ENCODE assay signal across 8 cellular contexts in genomic region chr19:10864538-10864899, GRCh38. TPM values are rescaled to one million over a fixed set of nuclear protein-coding genes. Genes with fewer than 3 reads are reported as not detected.
DNase-seq lines count a peak whose midpoint lies in the region; ATAC-seq, FAIRE-seq and TF ChIP-seq lines count a peak whose summit lies in the region.

No MANE protein-coding gene starts in this region.

- H3K27me3 ChIP-seq in bronchial epithelial cell (ENCODE audit: control insufficient read depth, insufficient read depth, low read length), result no peaks in the 10 kb centered on the region

- H3K4me1 Mint-ChIP-seq in WTC11, result peaks cover 8% of the 10 kb centered on the region

- FAIRE-seq in bronchial epithelial cell (lab: Jason Lieb, UNC), result no peak

- DNase-seq in AG09319 (ENCODE audit: extremely low read depth, low read depth), result peak; percentile 42
- DNase-seq in GOT3 (lab: John Stamatoyannopoulos, UW), result peak; percentile 52
- peak; percentile 71 for DNase-seq in NCI-H2196 treated with DMSO at 0.1 percent for 48 hours (lab: John Stamatoyannopoulos, UW; ENCODE audit: unreplicated experiment)
- peak; percentile 91 for DNase-seq in WTC11 (ENCODE audit: low spot score)
- DNase-seq in bronchial epithelial cell (ENCODE audit: low read depth), result peak; percentile 57
- peak; percentile 63 for DNase-seq in kidney glomerular epithelial cell (lab: John Stamatoyannopoulos, UW)
- DNase-seq in stimulated activated CD4-positive, alpha-beta T cell treated with anti-CD3 and anti-CD28 coated beads, Interleukin-1b, Interleukin-23, amount 100 ng/mL, for 24 hours (ENCODE audit: low read depth in 4 of 4, low spot score in 1 of 4), result peak; percentile 62 to 78 (median 75)

- no peak overlapping the region for H3K4me3 Mint-ChIP-seq in WTC11

- POLR2A ChIA-PET in WTC11 (lab: Charles Lee), result interaction anchor here (0.7 kb wide), 1 partner anchor 148 kb away, joined by 3 read pairs; no protein-coding TSS in a partner anchor

- TF ChIP-seq CTCF in AG09319 (IDR thresholded peaks at IDR 0.05; ENCODE audit: low read depth, low read length), result peak; percentile 95
- TF ChIP-seq CTCF in WTC11 (IDR thresholded peaks at IDR 0.05), result peak; percentile 83
- TF ChIP-seq CTCF in bronchial epithelial cell (IDR thresholded peaks at IDR 0.05; ENCODE audit: insufficient read depth, low read length, severe bottlenecking), result peak; percentile 94

- H3K27ac Mint-ChIP-seq in WTC11, result no peak overlapping the region

- no peak overlapping the region for H3K4me3 ChIP-seq in bronchial epithelial cell (ENCODE audit: low read depth, low read length)

- no peaks in the 10 kb centered on the region for H3K36me3 ChIP-seq in bronchial epithelial cell (ENCODE audit: control insufficient read depth, insufficient read depth, low read length)

- H3K36me3 Mint-ChIP-seq in WTC11, result no peaks in the 10 kb centered on the region

- H3K27me3 Mint-ChIP-seq in WTC11 (ENCODE audit: low read depth), result no peaks in the 10 kb centered on the region; the same call in 1 of the 2 replicates

- CTCF ChIA-PET in WTC11 (lab: Charles Lee), result interaction anchor here (0.5 to 4.2 kb wide), 67 partner anchors 8 to 802 kb away, joined by 3 to 75 read pairs (median 4); partner anchors contain the start of genes C19orf38, DNM2, PRKCSH and QTRT1

- ATAC-seq in WTC11, result peak; percentile 91
- ATAC-seq in HG03342 (IDR thresholded peaks at IDR 0.05; ENCODE audit: unreplicated experiment), result no peak

- H3K9me3 Mint-ChIP-seq in WTC11, result no peaks in the 10 kb centered on the region

TF ChIP-seq in WTC11, 78 proteins besides CTCF, POLR2A, EP300 and RAD21:
- TF ChIP-seq SP1 (CRISPR knock-in tag; conservative IDR thresholded peaks at IDR 0.05) (no peak), ZNF425 (CRISPR knock-in tag; conservative IDR thresholded peaks at IDR 0.05) (no peak), CREM (CRISPR knock-in tag; IDR thresholded peaks at IDR 0.05) (no peak), RELA (CRISPR knock-in tag; IDR thresholded peaks at IDR 0.05; ENCODE audit: borderline replicate concordance) (no peak), AR (CRISPR knock-in tag; IDR thresholded peaks at IDR 0.05) (no peak), MYBL2 (CRISPR knock-in tag; IDR thresholded peaks at IDR 0.05) (no peak)

RNA-seq across cellular contexts. Expression of gene CARM1, which starts 6.8 kb away (rescaled TPM):
- total RNA-seq in WTC11 (2021), result 125 to 126 TPM (median 126 TPM) in 3 replicates
- 9.2 and 14.3 TPM in 2 replicates for total RNA-seq in bronchial epithelial cell

RNA-seq across cellular contexts. Expression of gene C19orf38, which starts 16.3 kb away (rescaled TPM):
- total RNA-seq in WTC11 (2021) (0.23 TPM in 1 of 3 replicates, not detected in the others), bronchial epithelial cell (0.26 and 0.38 TPM in 2 replicates)

RNA-seq across cellular contexts. Expression of gene TMED1, which starts 28.5 kb away (rescaled TPM):
- total RNA-seq in WTC11 (2021) (28.5 to 40.9 TPM (median 40.6 TPM) in 3 replicates), bronchial epithelial cell (42.0 and 45.3 TPM in 2 replicates)
